8 cellular contexts compared by ENCODE assay signal in genomic region chr16:65117701-65118448, GRCh38. TPM values are rescaled to one million over a fixed set of nuclear protein-coding genes. Genes with fewer than 3 reads are reported as not detected.
DNase-seq lines count a peak whose midpoint lies in the region; ATAC-seq and TF ChIP-seq lines count a peak whose summit lies in the region.

No MANE protein-coding gene starts in this region.

- POLR2A ChIA-PET in activated CD4-positive, alpha-beta T cell treated with anti-CD3 and anti-CD28 coated beads for 36 hours (lab: Charles Lee), result no interaction called here

- peak; percentile 65 for DNase-seq in activated CD4-positive, alpha-beta T cell treated with anti-CD3 and anti-CD28 coated beads for 36 hours
- no peak for DNase-seq in activated CD4-positive, alpha-beta T cell treated with anti-CD3 and anti-CD28 coated beads, Interleukin-2, amount 50 U/mL, for 4 hours
- DNase-seq in LNCaP clone FGC (ENCODE audit: low read depth) (peak; percentile 27), SHP77 (lab: John Stamatoyannopoulos, UW) (peak; percentile 62 to 64), dermis blood vessel endothelial cell (peak; percentile 72)

- no peak overlapping the region for H3K27ac Mint-ChIP-seq in activated CD4-positive, alpha-beta T cell treated with anti-CD3 and anti-CD28 coated beads for 36 hours

- 18% methylated on average over 10 of the region's 10 CpGs for WGBS in liver

- no peaks in the 10 kb centered on the region for H3K9me3 ChIP-seq in liver (ENCODE audit: control insufficient read depth in 4 of 4, low read length in 3 of 4)
- no peaks in the 10 kb centered on the region for H3K9me3 ChIP-seq in stomach smooth muscle (ENCODE audit: control insufficient read depth in 2 of 2, low read length in 2 of 2)

- no peak overlapping the region for H3K4me3 Mint-ChIP-seq in activated CD4-positive, alpha-beta T cell treated with anti-CD3 and anti-CD28 coated beads for 36 hours

- H3K4me3 ChIP-seq in LNCaP clone FGC (ENCODE audit: low read depth, low read length) (no peak overlapping the region), liver (ENCODE audit: low read depth in 1 of 3, low read length in 3 of 3) (no peak overlapping the region), stomach smooth muscle (ENCODE audit: low read length in 2 of 2) (peak overlapping the region; percentile 44 to 64)

- peak; percentile 89 for TF ChIP-seq CTCF in LNCaP clone FGC (IDR thresholded peaks at IDR 0.05; ENCODE audit: control insufficient read depth, extremely low read depth, insufficient read depth)
- peak; percentile 83 for TF ChIP-seq CTCF in liver (IDR thresholded peaks at IDR 0.05; ENCODE audit: low read depth, low read length, missing input control)

- intact Hi-C loops in activated CD4-positive, alpha-beta T cell treated with anti-CD3 and anti-CD28 coated beads for 36 hours (cut with DNase I, micrococcal nuclease), result loop anchor here (1.0 to 5.0 kb wide), 3 partner anchors 1031 to 1757 kb away; no protein-coding TSS in a partner anchor

- H3K27me3 ChIP-seq in liver (ENCODE audit: control insufficient read depth in 4 of 4, insufficient read depth in 4 of 4, low read length in 3 of 4) (peaks cover 0 to 4% (median 2%) of the 10 kb centered on the region in 4 donors), stomach smooth muscle (ENCODE audit: control insufficient read depth in 1 of 2, insufficient read depth in 2 of 2, low read length in 2 of 2) (no peaks in the 10 kb centered on the region)

- no peaks in the 10 kb centered on the region for H3K36me3 Mint-ChIP-seq in activated CD4-positive, alpha-beta T cell treated with anti-CD3 and anti-CD28 coated beads for 36 hours (ENCODE audit: low read depth)

- peak; percentile 30 for ATAC-seq in activated CD4-positive, alpha-beta T cell treated with anti-CD3 and anti-CD28 coated beads for 36 hours
- peak; percentile 89 for ATAC-seq in GM21825 (IDR thresholded peaks at IDR 0.05; ENCODE audit: unreplicated experiment)

- H3K27ac ChIP-seq in liver (ENCODE audit: low read depth in 1 of 2, low read length in 2 of 2), result no peak overlapping the region
- H3K27ac ChIP-seq in stomach smooth muscle (ENCODE audit: low read length), result no peak overlapping the region

- peak; percentile 89 to 93 for TF ChIP-seq RAD21 in liver (IDR thresholded peaks at IDR 0.05)

- CTCF ChIA-PET in activated CD4-positive, alpha-beta T cell treated with anti-CD3 and anti-CD28 coated beads for 36 hours (lab: Charles Lee), result interaction anchor here (0.8 kb wide), 1 partner anchor 8 kb away, joined by 5 read pairs; no protein-coding TSS in a partner anchor

- H3K9me3 Mint-ChIP-seq in activated CD4-positive, alpha-beta T cell treated with anti-CD3 and anti-CD28 coated beads for 36 hours (ENCODE audit: low read depth), result no peaks in the 10 kb centered on the region

- H3K4me1 ChIP-seq in liver (ENCODE audit: control insufficient read depth in 4 of 4, insufficient read depth in 4 of 4, low read length in 3 of 4) (peaks cover 6 to 16% (median 10%) of the 10 kb centered on the region in 4 donors), stomach smooth muscle (ENCODE audit: control insufficient read depth, insufficient read depth, low read length) (peaks cover 47% of the 10 kb centered on the region)

- peaks cover 23% of the 10 kb centered on the region for H3K27me3 Mint-ChIP-seq in activated CD4-positive, alpha-beta T cell treated with anti-CD3 and anti-CD28 coated beads for 36 hours

- no peaks in the 10 kb centered on the region for H3K4me1 Mint-ChIP-seq in activated CD4-positive, alpha-beta T cell treated with anti-CD3 and anti-CD28 coated beads for 36 hours

- H3K36me3 ChIP-seq in liver (ENCODE audit: control insufficient read depth in 4 of 4, insufficient read depth in 3 of 4, low read depth in 1 of 4, low read length in 3 of 4) (no peaks in the 10 kb centered on the region), stomach smooth muscle (ENCODE audit: control insufficient read depth in 2 of 2, insufficient read depth in 2 of 2, low read length in 2 of 2) (peaks cover 0 to 2% of the 10 kb centered on the region in 2 donors)

- H3K9ac ChIP-seq in liver (ENCODE audit: low read depth in 1 of 2, low read length in 2 of 2) (no peak overlapping the region), stomach smooth muscle (ENCODE audit: low read length in 2 of 2) (peak overlapping the region; percentile 29 to 30)

TF ChIP-seq in liver, 16 proteins besides CTCF, POLR2A, EP300 and RAD21:
- TF ChIP-seq ZBTB33 (IDR thresholded peaks at IDR 0.05) (no peak), JUND (IDR thresholded peaks at IDR 0.05) (no peak), MAX (IDR thresholded peaks at IDR 0.05) (no peak), GABPA (IDR thresholded peaks at IDR 0.05 in 1 of 2, conservative IDR thresholded peaks at IDR 0.05 in 1 of 2) (no peak), ATF3 (IDR thresholded peaks at IDR 0.05) (no peak), HNF4G (IDR thresholded peaks at IDR 0.05) (no peak), REST (IDR thresholded peaks at IDR 0.05) (no peak), FOXA2 (IDR thresholded peaks at IDR 0.05) (no peak)

RNA-seq across cellular contexts. Expression of gene CDH11, which starts 4.0 kb away (rescaled TPM):
- total RNA-seq in activated CD4-positive, alpha-beta T cell treated with anti-CD3 and anti-CD28 coated beads for 36 hours, result not detected
- total RNA-seq in dermis blood vessel endothelial cell, result 4.9 and 20.0 TPM in 2 replicates
- total RNA-seq in liver, result 1 to 10 TPM; 2.8 to 5.3 TPM
- under 1 TPM; 0.72 to 0.86 TPM for polyA plus RNA-seq in liver

Comparison
In these comparisons a context has a peak if more than half of its experiments do, and no peak if none do; other contexts are left out.
1. DNase-seq: peak in activated CD4-positive, alpha-beta T cell treated with anti-CD3 and anti-CD28 coated beads for 36 hours (single experiment), LNCaP clone FGC (single experiment), SHP77 (2 of 2) and dermis blood vessel endothelial cell (single experiment); none in activated CD4-positive, alpha-beta T cell treated with anti-CD3 and anti-CD28 coated beads, Interleukin-2, amount 50 U/mL, for 4 hours (0 of 2).
2. H3K4me3 ChIP-seq: peak in stomach smooth muscle (2 of 2); none in LNCaP clone FGC (single experiment) and liver (0 of 3).
3. H3K9ac ChIP-seq: peak in stomach smooth muscle (2 of 2); none in liver (0 of 2).